ENCODE assay signal across 21 cellular contexts in genomic region chr1:116679828-116680628, GRCh38.
"Had no signal": no experiment of that assay in that cellular context is flagged by ENCODE, and none has a peak within 500 bp of the region (broad histone marks: within the 10 kb centered on the region; RNA-seq: fewer than 3 reads in every experiment).

No MANE protein-coding gene starts in this region.

- DNase-seq: activated CD4-positive, alpha-beta T cell treated with anti-CD3 and anti-CD28 coated beads, Interleukin-2, amount 50 U/mL, for 48 hours; activated naive CD8-positive, alpha-beta T cell treated with anti-CD3 and anti-CD28 coated beads for 36 hours; activated T-cell treated with anti-CD3 and anti-CD28 coated beads for 4 hours; amniotic stem cell; effector CD8-positive, alpha-beta T cell; left colon; midbrain; pancreas; right lobe of liver; stimulated activated CD4-positive, alpha-beta T cell treated with anti-CD3 and anti-CD28 coated beads, Interleukin-4, amount 100 ng/mL, for 1 hour; T-helper 1 cell; T1000; testis; upper lobe of left lung had no signal

- H3K4me3 ChIP-seq: cardiac muscle cell, lung, pancreas, right lobe of liver, smooth muscle cell, testis, upper lobe of left lung had no signal

- FAIRE-seq: endothelial cell of umbilical vein, islet of Langerhans, pancreas had no signal

- H3K36me3 Mint-ChIP-seq: activated naive CD8-positive, alpha-beta T cell treated with anti-CD3 and anti-CD28 coated beads for 36 hours had no signal

- H3K9me3 Mint-ChIP-seq: activated naive CD8-positive, alpha-beta T cell treated with anti-CD3 and anti-CD28 coated beads for 36 hours; dendritic cell treated with granulocyte-macrophage colony-stimulating factor and Interleukin-4, amounts not matched to agents 40 ng/mL and 50 ng/mL, for 4 days had no signal

- H3K4me3 Mint-ChIP-seq: activated naive CD8-positive, alpha-beta T cell treated with anti-CD3 and anti-CD28 coated beads for 36 hours; dendritic cell treated with granulocyte-macrophage colony-stimulating factor and Interleukin-4, amounts not matched to agents 40 ng/mL and 50 ng/mL, for 4 days had no signal

- H3K27ac ChIP-seq: cardiac muscle cell, neutrophil, pancreas, right lobe of liver, testis, upper lobe of left lung had no signal

- ATAC-seq: left colon, pancreas had no signal

- H3K27ac Mint-ChIP-seq: activated naive CD8-positive, alpha-beta T cell treated with anti-CD3 and anti-CD28 coated beads for 36 hours; dendritic cell treated with granulocyte-macrophage colony-stimulating factor and Interleukin-4, amounts not matched to agents 40 ng/mL and 50 ng/mL, for 4 days had no signal

- H3K36me3 ChIP-seq: cardiac muscle cell, neutrophil, pancreas, right lobe of liver, upper lobe of left lung had no signal

- H3K9me3 ChIP-seq: neutrophil, pancreas, right lobe of liver, testis, upper lobe of left lung had no signal

- H3K4me1 Mint-ChIP-seq: activated naive CD8-positive, alpha-beta T cell treated with anti-CD3 and anti-CD28 coated beads for 36 hours had no signal

- H3K4me2 ChIP-seq: smooth muscle cell had no signal

- H3K27me3 ChIP-seq: cardiac muscle cell, pancreas, right lobe of liver, testis, upper lobe of left lung had no signal

- H3K4me1 ChIP-seq: pancreas, right lobe of liver, upper lobe of left lung had no signal
